9 cellular contexts compared by ENCODE assay signal in the genomic region with DNA sequence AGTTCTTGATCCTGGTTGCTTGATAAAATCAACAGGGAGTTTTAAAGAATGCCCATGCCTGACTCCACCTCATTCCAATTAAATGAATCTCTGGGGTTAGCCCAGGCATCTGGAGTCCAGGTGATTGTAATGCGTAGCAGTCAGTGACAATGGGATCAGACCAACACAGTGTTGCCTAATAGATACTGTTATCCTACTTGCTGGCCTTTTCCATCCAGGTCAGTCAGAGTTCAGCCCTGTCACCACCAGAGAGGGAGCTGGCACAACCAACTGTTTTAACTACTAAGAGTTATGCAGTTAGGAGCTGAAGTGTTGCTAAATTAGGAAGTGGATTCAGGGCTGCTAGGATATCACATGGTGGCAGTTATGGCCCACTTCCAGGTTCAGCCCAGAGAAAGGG.
DNase-seq lines count a peak whose midpoint lies in the region; ATAC-seq, FAIRE-seq and TF ChIP-seq lines count a peak whose summit lies in the region.
"Had no signal": no experiment of that assay in that cellular context is flagged by ENCODE, and none has a peak within 500 bp of the region (broad histone marks: within the 10 kb centered on the region; RNA-seq: fewer than 3 reads in every experiment).

No MANE protein-coding gene starts in this region.

- H3K27ac Mint-ChIP-seq in osteocyte (ENCODE audit: unreplicated experiment) = no peak overlapping the region

- no peak overlapping the region; the same call in 1 of the 2 replicates for H2AFZ ChIP-seq in Karpas-422 (ENCODE audit: low read length)
- no peak overlapping the region for H2AFZ ChIP-seq in keratinocyte (ENCODE audit: control insufficient read depth, low read length)

- H3K4me2 ChIP-seq in Karpas-422 (ENCODE audit: low read depth, low read length, poor library complexity, severe bottlenecking) = peak overlapping the region; percentile 62
- peak overlapping the region; percentile 68 for H3K4me2 ChIP-seq in keratinocyte (ENCODE audit: control insufficient read depth, extremely low read depth, insufficient read depth, low read depth, low read length)

- dilution Hi-C loops in keratinocyte (cut with MboI; ENCODE audit: extremely low pct_ligation_motif_present, low sequenced_read_pairs) = no loop called here

- no peaks in the 10 kb centered on the region for H3K36me3 ChIP-seq in Karpas-422 (ENCODE audit: insufficient read depth, low read length)
- H3K36me3 ChIP-seq in ascending aorta = peaks cover 37 to 38% of the 10 kb centered on the region in 2 donors
- H3K36me3 ChIP-seq in keratinocyte (ENCODE audit: control insufficient read depth in 2 of 2, extremely low read depth in 1 of 2, insufficient read depth in 2 of 2, low read length in 2 of 2) = peaks cover 0 to 15% of the 10 kb centered on the region in 2 experiments
- H3K36me3 ChIP-seq: BE2C had no signal

- in situ Hi-C loops in G401 (cut with HindIII; ENCODE audit: low sequenced_read_pairs) = no loop called here

- peaks cover 5% of the 10 kb centered on the region for H3K4me1 Mint-ChIP-seq in osteocyte (ENCODE audit: unreplicated experiment)

- peaks cover 86% of the 10 kb centered on the region for H3K4me1 ChIP-seq in Karpas-422 (ENCODE audit: low read length)
- H3K4me1 ChIP-seq in ascending aorta = peaks cover 7 to 32% of the 10 kb centered on the region in 2 donors
- peaks cover 83% of the 10 kb centered on the region for H3K4me1 ChIP-seq in keratinocyte (ENCODE audit: control insufficient read depth, extremely low read depth, insufficient read depth, low read length)

- H3K27me3 Mint-ChIP-seq in osteocyte (ENCODE audit: unreplicated experiment) = no peaks in the 10 kb centered on the region

- no peaks in the 10 kb centered on the region for H3K9me3 Mint-ChIP-seq in osteocyte (ENCODE audit: unreplicated experiment)

- no peaks in the 10 kb centered on the region for H4K20me1 ChIP-seq in Karpas-422 (ENCODE audit: insufficient read depth, low read depth, low read length)
- H4K20me1 ChIP-seq in keratinocyte (ENCODE audit: control insufficient read depth, extremely low read depth, insufficient read depth, low read length) = no peaks in the 10 kb centered on the region

- H3K27me3 ChIP-seq in Karpas-422 (ENCODE audit: low read length) (no peaks in the 10 kb centered on the region), ascending aorta (no peaks in the 10 kb centered on the region), keratinocyte (ENCODE audit: control insufficient read depth, extremely low read depth, insufficient read depth, low read length) (no peaks in the 10 kb centered on the region)
- H3K27me3 ChIP-seq: BE2C had no signal

- intact Hi-C loops in ascending aorta (cut with DNase I) = no loop called here

- H3K9me1 ChIP-seq in keratinocyte (ENCODE audit: control insufficient read depth, extremely low read depth, insufficient read depth, low read length) = no peaks in the 10 kb centered on the region

- peaks cover 4% of the 10 kb centered on the region; the same call in 1 of the 2 replicates for H3K79me2 ChIP-seq in Karpas-422 (ENCODE audit: low read length)
- H3K79me2 ChIP-seq in keratinocyte (ENCODE audit: control insufficient read depth, insufficient read depth, low read length) = no peaks in the 10 kb centered on the region

- H3K27ac ChIP-seq in Karpas-422 (ENCODE audit: low read length) (peak overlapping the region; percentile 97), ascending aorta (peak overlapping the region; percentile 60 to 73), keratinocyte (ENCODE audit: control insufficient read depth, insufficient read depth, low read length) (peak overlapping the region; percentile 87)

- H3K9ac ChIP-seq in Karpas-422 (ENCODE audit: low read length) = peak overlapping the region; percentile 62
- H3K9ac ChIP-seq in keratinocyte (ENCODE audit: control insufficient read depth, extremely low read depth, insufficient read depth, low read length) = peak overlapping the region; percentile 49

- DNase-seq in A172 (ENCODE audit: low spot score) = peak; percentile 82
- DNase-seq in Karpas-422 = peak; percentile 50
- peak in 1 of 2 donors; percentile 78 for DNase-seq in ascending aorta (ENCODE audit: low spot score in 2 of 2)
- no peak for DNase-seq in keratinocyte (ENCODE audit: low read depth, low spot score)
- DNase-seq in DMS153 treated with DMSO at 0.1 percent for 48 hours (lab: John Stamatoyannopoulos, UW; ENCODE audit: unreplicated experiment) = no peak
- no peak for DNase-seq in G401 (ENCODE audit: low spot score)
- DNase-seq in osteocyte (ENCODE audit: extremely low spot score, unreplicated experiment) = no peak
- DNase-seq: BE2C had no signal

- no peaks in the 10 kb centered on the region for H3K9me2 ChIP-seq in Karpas-422 (replicated peaks; ENCODE audit: insufficient read depth, low read length)

- no peak overlapping the region for H3K4me3 Mint-ChIP-seq in osteocyte (ENCODE audit: unreplicated experiment)

- ATAC-seq in HG03045 (IDR thresholded peaks at IDR 0.05; ENCODE audit: unreplicated experiment) = no peak

- no peaks in the 10 kb centered on the region for H3K9me3 ChIP-seq in Karpas-422 (ENCODE audit: low read length)
- no peaks in the 10 kb centered on the region for H3K9me3 ChIP-seq in ascending aorta
- no peaks in the 10 kb centered on the region for H3K9me3 ChIP-seq in keratinocyte (ENCODE audit: control insufficient read depth, low read depth, low read length)
- H3K9me3 ChIP-seq: BE2C had no signal

- H3K4me3 ChIP-seq in Karpas-422 (ENCODE audit: low read length) = peak overlapping the region; percentile 15
- no peak overlapping the region for H3K4me3 ChIP-seq in ascending aorta
- H3K4me3 ChIP-seq in keratinocyte (ENCODE audit: control insufficient read depth in 2 of 3, extremely low read depth in 1 of 3, insufficient read depth in 2 of 3, low read depth in 1 of 3, low read length in 3 of 3) = no peak overlapping the region

- TF ChIP-seq CTCF in ascending aorta (IDR thresholded peaks at IDR 0.05) (no peak), keratinocyte (optimal IDR thresholded peaks at IDR 0.05 in 1 of 3, IDR thresholded peaks at IDR 0.05 in 1 of 3, conservative IDR thresholded peaks at IDR 0.05 in 1 of 3; ENCODE audit: extremely low read depth in 1 of 3, insufficient read depth in 2 of 3, low read length in 3 of 3) (no peak), osteocyte (IDR thresholded peaks at IDR 0.05) (no peak)

- H3K36me3 Mint-ChIP-seq in osteocyte (ENCODE audit: unreplicated experiment) = peaks cover 40% of the 10 kb centered on the region

- FAIRE-seq in keratinocyte (lab: Jason Lieb, UNC) = peak; percentile 90

Comparison
In these comparisons a context has a peak if more than half of its experiments do, and no peak if none do; other contexts are left out.
1. DNase-seq: peak in A172 (single experiment) and Karpas-422 (single experiment); none in keratinocyte (single experiment), DMS153 treated with DMSO at 0.1 percent for 48 hours (single experiment), G401 (single experiment) and osteocyte (single experiment).
2. Peak in every context shown above with its lines, with median percentiles within 50 percentile points of each other: H3K27ac ChIP-seq.